Comparison of ENCODE assay signal across 20 cellular contexts in genomic region chr19:49092686-49093085, GRCh38. TPM values are rescaled to one million over a fixed set of nuclear protein-coding genes. Genes with fewer than 3 reads are reported as not detected.
DNase-seq lines count a peak whose midpoint lies in the region; ATAC-seq, FAIRE-seq and TF ChIP-seq lines count a peak whose summit lies in the region.
"Had no signal": no experiment of that assay in that cellular context is flagged by ENCODE, and none has a peak within 500 bp of the region (broad histone marks: within the 10 kb centered on the region; RNA-seq: fewer than 3 reads in every experiment).

No MANE protein-coding gene starts in this region.

- peaks cover 2 to 5% of the 10 kb centered on the region in 2 experiments; a peak in 2 of 5 replicates for H3K4me1 ChIP-seq in K562 (replicated peaks in 1 of 2; ENCODE audit: control insufficient read depth in 2 of 2, insufficient read depth in 2 of 2, low read length in 2 of 2)
- H3K4me1 ChIP-seq: BE2C had no signal

- H3K27ac ChIP-seq in RWPE1 (peak overlapping the region; percentile 18; the same call in 1 of the 2 replicates), K562 (ENCODE audit: extremely low read depth, low read depth, low read length) (no peak overlapping the region)

- no peaks in the 10 kb centered on the region for H3K27me3 ChIP-seq in K562 (ENCODE audit: control insufficient read depth in 2 of 2, insufficient read depth in 2 of 2, low read length in 2 of 2)
- H3K27me3 ChIP-seq: BE2C had no signal

- no peak for DNase-seq in RWPE1 (ENCODE audit: low spot score)
- DNase-seq in K562 (ENCODE audit: extremely low read depth in 1 of 4, low spot score in 3 of 4): no peak
- no peak for DNase-seq in G401 (ENCODE audit: low spot score)
- DNase-seq in NCI-H1694 (lab: John Stamatoyannopoulos, UW): no peak
- DNase-seq: ACHN; BE2C; C1 segment of cervical spinal cord; CD4-positive, CD25-positive, alpha-beta regulatory T cell; CD8-positive, alpha-beta memory T cell; COR-L47; DMS 273 treated with DMSO at 0.1 percent for 48 hours; DMS53; DND-41; EL; H9 had no signal

- FAIRE-seq in K562 (lab: Jason Lieb, UNC): no peak
- FAIRE-seq: A204.1, G401.6, GM12891, GM19239, H1 had no signal

- no peak overlapping the region for H3K9ac ChIP-seq in K562 (ENCODE audit: insufficient read depth in 1 of 2, low read depth in 2 of 2, low read length in 2 of 2)

- H3K9me3 ChIP-seq in K562 (replicated peaks; ENCODE audit: control insufficient read depth, insufficient read depth, low read depth, low read length): no peaks in the 10 kb centered on the region
- H3K9me3 ChIP-seq: BE2C had no signal

- TF ChIP-seq RAD21 in K562 (CRISPR knock-in tag; conservative IDR thresholded peaks at IDR 0.05 in 1 of 2, IDR thresholded peaks at IDR 0.05 in 1 of 2): no peak

- no peak overlapping the region for H2AFZ ChIP-seq in K562 (ENCODE audit: low read depth, low read length)

- peaks cover 29% of the 10 kb centered on the region for H4K20me1 ChIP-seq in K562 (replicated peaks; ENCODE audit: control insufficient read depth, insufficient read depth, low read length)

- TF ChIP-seq POLR2A in K562 (conservative IDR thresholded peaks at IDR 0.05): no peak

- TF ChIP-seq CTCF in RWPE1 (conservative IDR thresholded peaks at IDR 0.05; ENCODE audit: low read depth) (no peak), K562 (IDR thresholded peaks at IDR 0.05 in 2 of 3, conservative IDR thresholded peaks at IDR 0.05 in 1 of 3; ENCODE audit: insufficient read depth in 2 of 3, low read depth in 1 of 3, low read length in 3 of 3) (no peak)

- POLR2A ChIA-PET in RWPE1 (lab: Yijun Ruan, JAX; ENCODE audit: low non-redundant PET): no interaction called here
- POLR2A ChIA-PET in K562 (lab: Yijun Ruan, JAX): interaction anchor here (0.6 kb wide), 1 partner anchor 255 kb away, joined by 3 read pairs; no protein-coding TSS in a partner anchor

- no peak for ATAC-seq in K562

- BruUV-seq in K562 (replicated peaks; lab: Mats Ljungman, UMichigan): no TSS peak

- H3K36me3 ChIP-seq in K562 (ENCODE audit: control insufficient read depth, insufficient read depth, low read length): peaks cover 93% of the 10 kb centered on the region

- no peaks in the 10 kb centered on the region for H3K9me1 ChIP-seq in K562 (ENCODE audit: control insufficient read depth, insufficient read depth, low read length)

- in situ Hi-C loops in K562 (cut with MboI) (no loop called here), G401 (cut with HindIII; ENCODE audit: low sequenced_read_pairs) (no loop called here)

- 98% methylated on average over 6 of the region's 6 CpGs for whole genome bisulfite sequencing in K562 (ENCODE audit: insufficient coverage, low coverage, missing lambda C conversion rate)

- H3K4me2 ChIP-seq in K562 (ENCODE audit: insufficient read depth, low read length): no peak overlapping the region

- H3K79me2 ChIP-seq in K562 (ENCODE audit: control insufficient read depth, insufficient read depth, low read length): peaks cover 72% of the 10 kb centered on the region

- TF ChIP-seq EP300 in K562 (IDR thresholded peaks at IDR 0.05; ENCODE audit: low read length): no peak

- no peak overlapping the region for H3K4me3 ChIP-seq in K562

- CTCF ChIA-PET in RWPE1 (lab: Yijun Ruan, JAX) (no interaction called here), K562 (lab: Yijun Ruan, JAX; ENCODE audit: low intra/inter-chr PET ratio) (no interaction called here)

- intact Hi-C loops in K562 (cut with micrococcal nuclease): no loop called here

RNA-seq across cellular contexts. Expression of gene SNRNP70, which starts 7.4 kb away (rescaled TPM):
- total RNA-seq in K562 (2011; cell fraction: chromatin; rRNA removed; ENCODE audit: low replicate concordance): 309 and 784 TPM in 2 replicates
- total RNA-seq in K562 (2011; cell fraction: nucleolus; rRNA removed): 479 and 527 TPM in 2 replicates
- 307 and 384 TPM in 2 replicates for total RNA-seq in K562 (2011; cell fraction: nucleoplasm; rRNA removed)
- total RNA-seq in K562 (2014; rRNA removed) (496 and 541 TPM in 2 replicates), K562 (2014; rRNA removed; fragmentation: Illumina TruSeq; extraction: Trizol) (82.0 and 82.4 TPM in 2 replicates), K562 (2015; rRNA removed; fragmentation: Illumina TruSeq; extraction: Trizol) (122 and 128 TPM in 2 replicates), K562 (2021) (201 and 234 TPM in 2 replicates)
- polyA plus RNA-seq in K562 (2011; rRNA removed) (136 and 190 TPM in 2 replicates), K562 (2014; fragmentation: Illumina TruSeq; extraction: Trizol) (143 and 188 TPM in 2 replicates), K562 (2014; fragmentation: Nextera tagmentation; extraction: Ambion mirVana) (1 to 10 TPM; 2.8 to 3.2 TPM), K562 (2014; rRNA removed) (401 and 493 TPM in 2 replicates)
- polyA plus RNA-seq in K562 (2011; cell fraction: cytosol; rRNA removed): 172 and 316 TPM in 2 replicates
- 716 and 1,314 TPM in 2 replicates for polyA plus RNA-seq in K562 (2011; cell fraction: nucleus; rRNA removed)
- 250 and 336 TPM in 2 replicates for polyA plus RNA-seq in K562 (2012)
- polyA minus RNA-seq in K562 (2011; rRNA and poly(A)+ RNA removed): 40.2 and 43.9 TPM in 2 replicates
- polyA minus RNA-seq in K562 (2011; cell fraction: cytosol; rRNA and poly(A)+ RNA removed): 86.0 and 90.3 TPM in 2 replicates
- polyA minus RNA-seq in K562 (2011; cell fraction: nucleus; rRNA and poly(A)+ RNA removed): 98.1 and 126 TPM in 2 replicates
- total RNA-seq in G401 (2014; rRNA removed; shearing (Covaris generic)): 326 and 361 TPM in 2 replicates

RNA-seq across cellular contexts. Expression of gene KCNA7, which starts 20.2 kb away (rescaled TPM):
- total RNA-seq in K562 (2011; cell fraction: chromatin; rRNA removed; ENCODE audit: low replicate concordance): 0.12 TPM in 1 of 2 replicates, not detected in the other
- 0.13 and 0.17 TPM in 2 replicates for total RNA-seq in K562 (2011; cell fraction: nucleolus; rRNA removed)
- total RNA-seq in K562 (2011; cell fraction: nucleoplasm; rRNA removed): 0.15 TPM in 1 of 2 replicates, not detected in the other
- 0.04 and 0.05 TPM in 2 replicates for total RNA-seq in K562 (2014; rRNA removed)
- total RNA-seq in K562 (2014; rRNA removed; fragmentation: Illumina TruSeq; extraction: Trizol): 0.04 TPM in 1 of 2 replicates, not detected in the other
- not detected in 2 replicates for total RNA-seq in K562 (2015; rRNA removed; fragmentation: Illumina TruSeq; extraction: Trizol)
- total RNA-seq in K562 (2021): not detected in 2 replicates
- polyA plus RNA-seq in K562 (2011; rRNA removed): not detected in 2 replicates
- polyA plus RNA-seq in K562 (2011; cell fraction: cytosol; rRNA removed): 0.01 TPM in 1 of 2 replicates, not detected in the other
- polyA plus RNA-seq in K562 (2011; cell fraction: nucleus; rRNA removed): not detected in 2 replicates
- polyA plus RNA-seq in K562 (2012): 0.01 and 0.04 TPM in 2 replicates
- polyA plus RNA-seq in K562 (2014; fragmentation: Illumina TruSeq; extraction: Trizol): 0.04 TPM in 1 of 2 replicates, not detected in the other
- not detected for polyA plus RNA-seq in K562 (2014; fragmentation: Nextera tagmentation; extraction: Ambion mirVana)
- not detected in 2 replicates for polyA plus RNA-seq in K562 (2014; rRNA removed)
- 0.06 and 0.07 TPM in 2 replicates for polyA minus RNA-seq in K562 (2011; rRNA and poly(A)+ RNA removed)
- not detected in 2 replicates for polyA minus RNA-seq in K562 (2011; cell fraction: cytosol; rRNA and poly(A)+ RNA removed)
- not detected in 2 replicates for polyA minus RNA-seq in K562 (2011; cell fraction: nucleus; rRNA and poly(A)+ RNA removed)
- 0.06 TPM in 1 of 2 replicates, not detected in the other for total RNA-seq in G401 (2014; rRNA removed; shearing (Covaris generic))
- total RNA-seq: CD4-positive, CD25-positive, alpha-beta regulatory T cell; CD8-positive, alpha-beta memory T cell had no signal
- polyA plus RNA-seq: CD4-positive, CD25-positive, alpha-beta regulatory T cell; CD8-positive, alpha-beta memory T cell had no signal

RNA-seq across cellular contexts. Expression of gene LIN7B, which starts 21.5 kb away (rescaled TPM):
- total RNA-seq in K562 (2011; cell fraction: chromatin; rRNA removed; ENCODE audit: low replicate concordance): 18.4 and 32.9 TPM in 2 replicates
- 24.3 and 26.6 TPM in 2 replicates for total RNA-seq in K562 (2011; cell fraction: nucleolus; rRNA removed)
- 18.6 and 20.3 TPM in 2 replicates for total RNA-seq in K562 (2011; cell fraction: nucleoplasm; rRNA removed)
- total RNA-seq in K562 (2014; rRNA removed): 11.0 and 12.4 TPM in 2 replicates
- total RNA-seq in K562 (2014; rRNA removed; fragmentation: Illumina TruSeq; extraction: Trizol): 1.1 and 1.6 TPM in 2 replicates
- 4.0 and 4.1 TPM in 2 replicates for total RNA-seq in K562 (2015; rRNA removed; fragmentation: Illumina TruSeq; extraction: Trizol)
- total RNA-seq in K562 (2021): 9.2 and 9.6 TPM in 2 replicates
- 5.9 and 10.3 TPM in 2 replicates for polyA plus RNA-seq in K562 (2011; rRNA removed)
- polyA plus RNA-seq in K562 (2011; cell fraction: cytosol; rRNA removed): 8.5 and 10.8 TPM in 2 replicates
- 36.2 and 41.7 TPM in 2 replicates for polyA plus RNA-seq in K562 (2011; cell fraction: nucleus; rRNA removed)
- polyA plus RNA-seq in K562 (2012): 9.0 and 9.4 TPM in 2 replicates
- 3.1 and 5.1 TPM in 2 replicates for polyA plus RNA-seq in K562 (2014; fragmentation: Illumina TruSeq; extraction: Trizol)
- polyA plus RNA-seq in K562 (2014; fragmentation: Nextera tagmentation; extraction: Ambion mirVana): 1 to 10 TPM in 1 of 2 experiments, under 1 TPM in 1; 0.89 to 1.4 TPM
- polyA plus RNA-seq in K562 (2014; rRNA removed): 15.7 and 18.3 TPM in 2 replicates
- polyA minus RNA-seq in K562 (2011; rRNA and poly(A)+ RNA removed): 3.4 and 4.1 TPM in 2 replicates
- 1.5 and 4.3 TPM in 2 replicates for polyA minus RNA-seq in K562 (2011; cell fraction: cytosol; rRNA and poly(A)+ RNA removed)
- polyA minus RNA-seq in K562 (2011; cell fraction: nucleus; rRNA and poly(A)+ RNA removed): 8.2 and 8.7 TPM in 2 replicates
- total RNA-seq in G401 (2014; rRNA removed; shearing (Covaris generic)): 19.1 and 32.2 TPM in 2 replicates

RNA-seq across cellular contexts. Expression of gene C19orf73, which starts 26.3 kb away (rescaled TPM):
- total RNA-seq in K562 (2011; cell fraction: chromatin; rRNA removed; ENCODE audit: low replicate concordance): 1.3 and 4.9 TPM in 2 replicates
- 7.0 and 7.4 TPM in 2 replicates for total RNA-seq in K562 (2011; cell fraction: nucleolus; rRNA removed)
- 3.8 and 4.5 TPM in 2 replicates for total RNA-seq in K562 (2011; cell fraction: nucleoplasm; rRNA removed)
- total RNA-seq in K562 (2014; rRNA removed) (4.7 and 7.4 TPM in 2 replicates), K562 (2014; rRNA removed; fragmentation: Illumina TruSeq; extraction: Trizol) (0.55 and 0.64 TPM in 2 replicates), K562 (2015; rRNA removed; fragmentation: Illumina TruSeq; extraction: Trizol) (1.4 and 2.1 TPM in 2 replicates), K562 (2021) (1.6 and 3.2 TPM in 2 replicates)
- polyA plus RNA-seq in K562 (2011; rRNA removed) (1.5 and 1.9 TPM in 2 replicates), K562 (2014; fragmentation: Illumina TruSeq; extraction: Trizol) (1.1 TPM in 2 replicates), K562 (2014; fragmentation: Nextera tagmentation; extraction: Ambion mirVana) (under 1 TPM; 0.08 to 0.32 TPM), K562 (2014; rRNA removed) (5.4 and 5.7 TPM in 2 replicates)
- 4.1 and 8.0 TPM in 2 replicates for polyA plus RNA-seq in K562 (2011; cell fraction: cytosol; rRNA removed)
- 4.8 and 7.5 TPM in 2 replicates for polyA plus RNA-seq in K562 (2011; cell fraction: nucleus; rRNA removed)
- 1.8 and 3.7 TPM in 2 replicates for polyA plus RNA-seq in K562 (2012)
- polyA minus RNA-seq in K562 (2011; rRNA and poly(A)+ RNA removed): 0.69 and 0.74 TPM in 2 replicates
- polyA minus RNA-seq in K562 (2011; cell fraction: cytosol; rRNA and poly(A)+ RNA removed): 1.6 and 3.3 TPM in 2 replicates
- 4.0 and 4.2 TPM in 2 replicates for polyA minus RNA-seq in K562 (2011; cell fraction: nucleus; rRNA and poly(A)+ RNA removed)
- 0.74 TPM in 1 of 2 replicates, not detected in the other for total RNA-seq in G401 (2014; rRNA removed; shearing (Covaris generic))

RNA-seq across cellular contexts. Expression of gene PPFIA3, which starts 26.7 kb away (rescaled TPM):
- 69.7 and 96.7 TPM in 2 replicates for total RNA-seq in K562 (2011; cell fraction: chromatin; rRNA removed; ENCODE audit: low replicate concordance)
- total RNA-seq in K562 (2011; cell fraction: nucleolus; rRNA removed): 59.0 and 65.5 TPM in 2 replicates
- 60.3 and 89.2 TPM in 2 replicates for total RNA-seq in K562 (2011; cell fraction: nucleoplasm; rRNA removed)
- total RNA-seq in K562 (2014; rRNA removed): 48.2 and 55.9 TPM in 2 replicates
- total RNA-seq in K562 (2014; rRNA removed; fragmentation: Illumina TruSeq; extraction: Trizol): 10.3 and 11.5 TPM in 2 replicates
- 19.1 and 21.0 TPM in 2 replicates for total RNA-seq in K562 (2015; rRNA removed; fragmentation: Illumina TruSeq; extraction: Trizol)
- total RNA-seq in K562 (2021): 47.5 and 53.0 TPM in 2 replicates
- polyA plus RNA-seq in K562 (2011; rRNA removed): 11.2 and 16.9 TPM in 2 replicates
- polyA plus RNA-seq in K562 (2011; cell fraction: cytosol; rRNA removed): 17.5 and 30.1 TPM in 2 replicates
- polyA plus RNA-seq in K562 (2011; cell fraction: nucleus; rRNA removed): 52.6 and 77.1 TPM in 2 replicates
- polyA plus RNA-seq in K562 (2012): 17.8 and 27.4 TPM in 2 replicates
- 17.6 and 30.1 TPM in 2 replicates for polyA plus RNA-seq in K562 (2014; fragmentation: Illumina TruSeq; extraction: Trizol)
- polyA plus RNA-seq in K562 (2014; fragmentation: Nextera tagmentation; extraction: Ambion mirVana): under 1 TPM; 0.10 to 0.29 TPM
- 44.2 and 46.7 TPM in 2 replicates for polyA plus RNA-seq in K562 (2014; rRNA removed)
- polyA minus RNA-seq in K562 (2011; rRNA and poly(A)+ RNA removed): 11.1 and 17.2 TPM in 2 replicates
- 9.8 and 20.9 TPM in 2 replicates for polyA minus RNA-seq in K562 (2011; cell fraction: cytosol; rRNA and poly(A)+ RNA removed)
- 27.1 and 32.9 TPM in 2 replicates for polyA minus RNA-seq in K562 (2011; cell fraction: nucleus; rRNA and poly(A)+ RNA removed)
- 101 and 111 TPM in 2 replicates for total RNA-seq in G401 (2014; rRNA removed; shearing (Covaris generic))
